Comparison of ENCODE assay signal across 10 cellular contexts in genomic region chr16:56938664-56939513, GRCh38. TPM values are rescaled to one million over a fixed set of nuclear protein-coding genes. Genes with fewer than 3 reads are reported as not detected.
A peak's percentile ranks its signal among the peaks of the same experiment; 100 is the strongest.
DNase-seq lines count a peak whose midpoint lies in the region; ATAC-seq and TF ChIP-seq lines count a peak whose summit lies in the region.
"Had no signal": no experiment of that assay in that cellular context is flagged by ENCODE, and none has a peak within 500 bp of the region (broad histone marks: within the 10 kb centered on the region; RNA-seq: fewer than 3 reads in every experiment).

No MANE protein-coding gene starts in this region.

- peak overlapping the region; percentile 50 for H3K27ac ChIP-seq in OCI-LY7 (ENCODE audit: low read depth, low read length, poor library complexity, severe bottlenecking)

- H3K9me3 Mint-ChIP-seq in activated CD8-positive, alpha-beta memory T cell treated with anti-CD3 and anti-CD28 coated beads, Interleukin-2, amount 10 ng/mL, durations not matched to agents 7 days and 5 days (ENCODE audit: low read depth), result no peaks in the 10 kb centered on the region
- H3K9me3 Mint-ChIP-seq in central memory CD8-positive, alpha-beta T cell, result no peaks in the 10 kb centered on the region
- H3K9me3 Mint-ChIP-seq in stimulated activated naive B cell treated with anti-CD40 and anti-IgM and Interleukin-4, amounts not matched to agents 10 μg/mL and 1 μg/mL and 100 μg/mL, for 72 hours, result no peaks in the 10 kb centered on the region

- no peaks in the 10 kb centered on the region for H3K9me2 ChIP-seq in OCI-LY7 (ENCODE audit: insufficient read depth, low read length)

- peaks cover 77% of the 10 kb centered on the region for H3K4me1 ChIP-seq in OCI-LY7 (ENCODE audit: insufficient read depth, low read length, poor library complexity, severe bottlenecking)

- POLR2A ChIA-PET in OCI-LY7 (lab: Charles Lee), result interaction anchor here (0.7 to 2.6 kb wide), 4 partner anchors 9 to 74 kb away, joined by 3 to 12 read pairs (median 5); partner anchors contain the start of gene SLC12A3
- POLR2A ChIA-PET in GM10248 (lab: Yijun Ruan, JAX), result interaction anchor here (0.7 to 3.4 kb wide), 4 partner anchors 9 to 21 kb away, joined by 4 to 13 read pairs (median 6); no protein-coding TSS in a partner anchor

- H3K4me3 Mint-ChIP-seq in activated CD8-positive, alpha-beta memory T cell treated with anti-CD3 and anti-CD28 coated beads, Interleukin-2, amount 10 ng/mL, durations not matched to agents 7 days and 5 days, result peak overlapping the region; percentile 69
- H3K4me3 Mint-ChIP-seq in central memory CD8-positive, alpha-beta T cell, result peak overlapping the region; percentile 55
- H3K4me3 Mint-ChIP-seq in stimulated activated naive B cell treated with anti-CD40 and anti-IgM and Interleukin-4, amounts not matched to agents 10 μg/mL and 1 μg/mL and 100 μg/mL, for 72 hours, result peak overlapping the region; percentile 82 to 85

- ATAC-seq in activated CD8-positive, alpha-beta memory T cell treated with anti-CD3 and anti-CD28 coated beads, Interleukin-2, amount 10 ng/mL, durations not matched to agents 7 days and 5 days, result peak; percentile 80
- peak; percentile 93 for ATAC-seq in central memory CD8-positive, alpha-beta T cell (replicated peaks; ENCODE audit: extremely low read depth, poor library complexity, severe bottlenecking)
- peak; percentile 35 to 47 for ATAC-seq in stimulated activated naive B cell treated with anti-CD40 and anti-IgM and Interleukin-4, amounts not matched to agents 10 μg/mL and 1 μg/mL and 100 μg/mL, for 72 hours (replicated peaks)

- H2AFZ ChIP-seq in OCI-LY7 (ENCODE audit: low read length), result no peak overlapping the region

- no peaks in the 10 kb centered on the region for H3K27me3 Mint-ChIP-seq in activated CD8-positive, alpha-beta memory T cell treated with anti-CD3 and anti-CD28 coated beads, Interleukin-2, amount 10 ng/mL, durations not matched to agents 7 days and 5 days
- no peaks in the 10 kb centered on the region for H3K27me3 Mint-ChIP-seq in central memory CD8-positive, alpha-beta T cell
- H3K27me3 Mint-ChIP-seq in stimulated activated naive B cell treated with anti-CD40 and anti-IgM and Interleukin-4, amounts not matched to agents 10 μg/mL and 1 μg/mL and 100 μg/mL, for 72 hours, result no peaks in the 10 kb centered on the region

- no peaks in the 10 kb centered on the region for H3K9me3 ChIP-seq in OCI-LY7 (ENCODE audit: low read length)

- BruUV-seq in OCI-LY7 (replicated peaks; lab: Mats Ljungman, UMichigan), result no TSS peak

- peaks cover 92% of the 10 kb centered on the region for H3K4me1 Mint-ChIP-seq in activated CD8-positive, alpha-beta memory T cell treated with anti-CD3 and anti-CD28 coated beads, Interleukin-2, amount 10 ng/mL, durations not matched to agents 7 days and 5 days
- H3K4me1 Mint-ChIP-seq in central memory CD8-positive, alpha-beta T cell, result peaks cover 60% of the 10 kb centered on the region
- H3K4me1 Mint-ChIP-seq in stimulated activated naive B cell treated with anti-CD40 and anti-IgM and Interleukin-4, amounts not matched to agents 10 μg/mL and 1 μg/mL and 100 μg/mL, for 72 hours, result peaks cover 50 to 91% of the 10 kb centered on the region in 2 donors

- H3K4me3 ChIP-seq in OCI-LY7 (ENCODE audit: low read depth, low read length, poor library complexity, severe bottlenecking), result peak overlapping the region; percentile 48

- H3K4me2 ChIP-seq in OCI-LY7 (ENCODE audit: low read length), result peak overlapping the region; percentile 82

- peaks cover 53% of the 10 kb centered on the region; the same call in 1 of the 2 replicates for H4K20me1 ChIP-seq in OCI-LY7 (ENCODE audit: insufficient read depth, low read length)

- CTCF ChIA-PET in activated CD8-positive, alpha-beta memory T cell treated with anti-CD3 and anti-CD28 coated beads, Interleukin-2, amount 10 ng/mL, durations not matched to agents 7 days and 5 days (lab: Charles Lee), result interaction anchor here (0.5 to 3.9 kb wide), 6 partner anchors 13 to 513 kb away, joined by 3 to 26 read pairs (median 4); no protein-coding TSS in a partner anchor
- CTCF ChIA-PET in OCI-LY7 (lab: Charles Lee; ENCODE audit: unreplicated experiment), result no interaction called here
- CTCF ChIA-PET in GM10248 (lab: Yijun Ruan, JAX), result interaction anchor here (1.2 to 1.9 kb wide), 2 partner anchors 25 to 71 kb away, joined by 5 read pairs; no protein-coding TSS in a partner anchor

- H3K36me3 ChIP-seq in OCI-LY7 (ENCODE audit: insufficient read depth, low read length), result peaks cover 100% of the 10 kb centered on the region

- peak overlapping the region; percentile 93 for H3K27ac Mint-ChIP-seq in activated CD8-positive, alpha-beta memory T cell treated with anti-CD3 and anti-CD28 coated beads, Interleukin-2, amount 10 ng/mL, durations not matched to agents 7 days and 5 days
- peak overlapping the region; percentile 72 for H3K27ac Mint-ChIP-seq in central memory CD8-positive, alpha-beta T cell (ENCODE audit: low read depth)
- peak overlapping the region; percentile 95 for H3K27ac Mint-ChIP-seq in stimulated activated naive B cell treated with anti-CD40 and anti-IgM and Interleukin-4, amounts not matched to agents 10 μg/mL and 1 μg/mL and 100 μg/mL, for 72 hours

- peak; percentile 91 for DNase-seq in activated CD8-positive, alpha-beta memory T cell treated with anti-CD3 and anti-CD28 coated beads, Interleukin-2, amount 10 ng/mL, durations not matched to agents 7 days and 5 days
- no peak for DNase-seq in activated CD8-positive, alpha-beta memory T cell treated with anti-CD3 and anti-CD28 coated beads for 24 hours
- DNase-seq in OCI-LY7 (ENCODE audit: low spot score) (no peak), NCI-H226 (no peak), retina (no peak), GM10248 (ENCODE audit: extremely low spot score) (no peak)
- DNase-seq in central memory CD8-positive, alpha-beta T cell (ENCODE audit: low spot score in 2 of 2), result peak in 1 of 2 donors; percentile 42
- DNase-seq in stimulated activated naive B cell treated with anti-CD40 and anti-IgM and Interleukin-4, amounts not matched to agents 10 μg/mL and 1 μg/mL and 100 μg/mL, for 72 hours, result no peak

- TF ChIP-seq CTCF in OCI-LY7 (conservative IDR thresholded peaks at IDR 0.05; ENCODE audit: low read length) (no peak), GM10248 (IDR thresholded peaks at IDR 0.05; ENCODE audit: control extremely low read depth, extremely low read depth, low read depth, missing control alignments) (no peak)

- peaks cover 88% of the 10 kb centered on the region for H3K36me3 Mint-ChIP-seq in activated CD8-positive, alpha-beta memory T cell treated with anti-CD3 and anti-CD28 coated beads, Interleukin-2, amount 10 ng/mL, durations not matched to agents 7 days and 5 days
- H3K36me3 Mint-ChIP-seq in central memory CD8-positive, alpha-beta T cell (ENCODE audit: insufficient read depth), result peaks cover 88% of the 10 kb centered on the region
- H3K36me3 Mint-ChIP-seq in stimulated activated naive B cell treated with anti-CD40 and anti-IgM and Interleukin-4, amounts not matched to agents 10 μg/mL and 1 μg/mL and 100 μg/mL, for 72 hours, result peaks cover 69 to 88% of the 10 kb centered on the region in 2 donors

- peaks cover 79% of the 10 kb centered on the region for H3K79me2 ChIP-seq in OCI-LY7 (ENCODE audit: insufficient read depth, low read depth, low read length)

- intact Hi-C loops in OCI-LY7 (cut with micrococcal nuclease; ENCODE audit: unreplicated experiment), result no loop called here

RNA-seq across cellular contexts. Expression of gene HERPUD1, which starts 6.9 kb away (rescaled TPM):
- 100 to 1,000 TPM; 127 to 149 TPM for total RNA-seq in activated CD8-positive, alpha-beta memory T cell treated with anti-CD3 and anti-CD28 coated beads, Interleukin-2, amount 10 ng/mL, durations not matched to agents 7 days and 5 days
- 121 and 140 TPM in 2 replicates for total RNA-seq in OCI-LY7 (2014; rRNA removed; shearing (Covaris generic))
- total RNA-seq in OCI-LY7 (2022), result 294 and 342 TPM in 2 replicates

RNA-seq across cellular contexts. Expression of gene CETP, which starts 22.9 kb away (rescaled TPM):
- not detected for total RNA-seq in activated CD8-positive, alpha-beta memory T cell treated with anti-CD3 and anti-CD28 coated beads, Interleukin-2, amount 10 ng/mL, durations not matched to agents 7 days and 5 days
- total RNA-seq in OCI-LY7 (2014; rRNA removed; shearing (Covaris generic)), result 0.54 and 0.67 TPM in 2 replicates
- total RNA-seq in OCI-LY7 (2022), result 0.41 and 0.65 TPM in 2 replicates
- total RNA-seq: kidney epithelial cell, SK-MEL-5 had no signal

RNA-seq across cellular contexts. Expression of gene NLRC5, which starts 50.5 kb away (rescaled TPM):
- 100 to 1,000 TPM; 156 to 287 TPM for total RNA-seq in activated CD8-positive, alpha-beta memory T cell treated with anti-CD3 and anti-CD28 coated beads, Interleukin-2, amount 10 ng/mL, durations not matched to agents 7 days and 5 days
- total RNA-seq in OCI-LY7 (2014; rRNA removed; shearing (Covaris generic)), result 156 and 199 TPM in 2 replicates
- total RNA-seq in OCI-LY7 (2022), result 305 and 310 TPM in 2 replicates

Comparison
In these comparisons a context has a peak if more than half of its experiments do, and no peak if none do; other contexts are left out.
1. ATAC-seq: peak in every context shown above with its lines; median percentile 93 in central memory CD8-positive, alpha-beta T cell; 80 in activated CD8-positive, alpha-beta memory T cell treated with anti-CD3 and anti-CD28 coated beads, Interleukin-2, amount 10 ng/mL, durations not matched to agents 7 days and 5 days; 41 in stimulated activated naive B cell treated with anti-CD40 and anti-IgM and Interleukin-4, amounts not matched to agents 10 μg/mL and 1 μg/mL and 100 μg/mL, for 72 hours.